8 cellular contexts compared by ENCODE assay signal in the genomic region with DNA sequence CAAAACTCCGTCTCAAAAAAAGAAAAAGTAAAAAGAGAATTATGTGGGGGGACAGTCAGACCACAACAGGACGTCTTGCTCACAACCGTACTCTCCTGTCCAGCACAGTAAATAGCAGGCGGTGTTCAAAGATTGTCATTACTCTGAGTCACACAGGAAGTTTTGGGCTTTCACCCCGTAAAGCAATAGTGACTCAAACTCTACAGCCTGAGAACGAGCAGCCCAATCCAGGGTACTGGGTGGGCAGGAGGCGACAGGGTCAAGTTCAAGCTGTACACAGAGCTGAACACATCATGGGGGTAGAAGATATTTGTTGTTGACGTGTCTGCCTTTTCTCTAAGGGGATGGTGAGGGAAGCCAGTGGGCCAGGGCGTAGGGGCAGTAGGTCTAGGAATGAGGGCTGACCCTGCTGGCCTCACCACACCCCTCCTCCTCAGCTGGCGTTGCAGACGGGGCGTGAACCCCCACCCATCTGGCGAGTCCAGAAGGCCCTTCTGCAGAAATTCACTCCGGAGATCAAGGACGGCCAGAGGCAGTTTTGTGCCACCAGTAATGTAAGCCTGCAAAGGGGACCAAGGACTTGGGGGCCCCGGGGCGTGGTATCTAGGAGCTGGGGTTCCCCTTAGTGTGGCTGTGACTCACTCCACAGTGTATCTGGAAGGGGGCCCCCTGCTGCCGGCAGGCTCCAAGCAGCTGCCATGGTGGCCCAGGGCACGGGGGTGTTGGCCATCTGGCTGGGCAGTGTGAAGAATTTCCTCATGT. TPM values are rescaled to one million over a fixed set of nuclear protein-coding genes. Genes with fewer than 3 reads are reported as not detected.
DNase-seq lines count a peak whose midpoint lies in the region; ATAC-seq and TF ChIP-seq lines count a peak whose summit lies in the region.

No MANE protein-coding gene starts in this region.

- DNase-seq in stimulated activated CD4-positive, alpha-beta T cell treated with anti-CD3 and anti-CD28 coated beads, Interleukin-1b, Interleukin-23, amount 100 ng/mL, for 48 hours, result peak; percentile 25
- DNase-seq in stimulated activated CD4-positive, alpha-beta T cell treated with anti-CD3 and anti-CD28 coated beads, Interleukin-12 subunit alpha, Interleukin-12 subunit beta, amount 100 ng/mL, for 4 hours, result no peak
- DNase-seq in activated CD4-positive, alpha-beta T cell treated with anti-CD3 and anti-CD28 coated beads, Interleukin-2, amount 50 U/mL, for 48 hours, result peak; percentile 21 to 38
- peak; percentile 60 for DNase-seq in glomerular visceral epithelial cell (ENCODE audit: extremely low spot score)
- DNase-seq in mesothelial cell of epicardium (ENCODE audit: low spot score in 2 of 2, unreplicated experiment in 2 of 2), result no peak
- no peak for DNase-seq in NCI-H748 treated with DMSO at 0.1 percent for 48 hours (lab: John Stamatoyannopoulos, UW)

- H3K36me3 Mint-ChIP-seq in mesothelial cell of epicardium, result peaks cover 45% of the 10 kb centered on the region

- H3K4me3 Mint-ChIP-seq in mesothelial cell of epicardium, result no peak overlapping the region

- no peaks in the 10 kb centered on the region for H3K27me3 Mint-ChIP-seq in mesothelial cell of epicardium (ENCODE audit: low read depth)

- no peaks in the 10 kb centered on the region for H3K4me1 Mint-ChIP-seq in mesothelial cell of epicardium

- no peak for ATAC-seq in HG03521 (IDR thresholded peaks at IDR 0.05; ENCODE audit: unreplicated experiment)
- ATAC-seq in GM21526 (IDR thresholded peaks at IDR 0.05; ENCODE audit: low FRiP score, unreplicated experiment), result no peak

- TF ChIP-seq CTCF in mesothelial cell of epicardium (IDR thresholded peaks at IDR 0.05; ENCODE audit: unreplicated experiment), result no peak

- no peaks in the 10 kb centered on the region for H3K9me3 Mint-ChIP-seq in mesothelial cell of epicardium

- H3K27ac Mint-ChIP-seq in mesothelial cell of epicardium, result no peak overlapping the region

RNA-seq across cellular contexts. Expression of gene PRR12, which starts 23.3 kb away (rescaled TPM):
- 53.3 to 58.5 TPM (median 54.2 TPM) in 3 replicates for total RNA-seq in mesothelial cell of epicardium

RNA-seq across cellular contexts. Expression of gene RRAS, which starts 25.7 kb away (rescaled TPM):
- total RNA-seq in mesothelial cell of epicardium, result 26.0 to 28.6 TPM (median 26.9 TPM) in 3 replicates

RNA-seq across cellular contexts. Expression of gene SCAF1, which starts 27.7 kb away (rescaled TPM):
- 87.3 to 89.9 TPM (median 88.9 TPM) in 3 replicates for total RNA-seq in mesothelial cell of epicardium

RNA-seq across cellular contexts. Expression of gene PRRG2, which starts 33.2 kb away (rescaled TPM):
- 0.87 to 1.4 TPM (median 1.1 TPM) in 3 replicates for total RNA-seq in mesothelial cell of epicardium

RNA-seq across cellular contexts. Expression of gene NOSIP, which starts 33.9 kb away (rescaled TPM):
- total RNA-seq in mesothelial cell of epicardium, result 53.3 to 60.7 TPM (median 60.1 TPM) in 3 replicates

Comparison
In these comparisons a context has a peak if more than half of its experiments do, and no peak if none do; other contexts are left out.
1. DNase-seq: peak in stimulated activated CD4-positive, alpha-beta T cell treated with anti-CD3 and anti-CD28 coated beads, Interleukin-1b, Interleukin-23, amount 100 ng/mL, for 48 hours (single experiment), activated CD4-positive, alpha-beta T cell treated with anti-CD3 and anti-CD28 coated beads, Interleukin-2, amount 50 U/mL, for 48 hours (2 of 2) and glomerular visceral epithelial cell (single experiment); none in stimulated activated CD4-positive, alpha-beta T cell treated with anti-CD3 and anti-CD28 coated beads, Interleukin-12 subunit alpha, Interleukin-12 subunit beta, amount 100 ng/mL, for 4 hours (single experiment), mesothelial cell of epicardium (0 of 2) and NCI-H748 treated with DMSO at 0.1 percent for 48 hours (single experiment).